Comparison of ENCODE assay signal across 8 cellular contexts in genomic region chr17:69326302-69327059, GRCh38. TPM values are rescaled to one million over a fixed set of nuclear protein-coding genes. Genes with fewer than 3 reads are reported as not detected.
DNase-seq lines count a peak whose midpoint lies in the region; ATAC-seq and TF ChIP-seq lines count a peak whose summit lies in the region.

No MANE protein-coding gene starts in this region.

- H3K36me3 Mint-ChIP-seq in activated CD4-positive, alpha-beta T cell treated with anti-CD3 and anti-CD28 coated beads, Interleukin-2, amount 10 ng/mL, durations not matched to agents 7 days and 5 days (ENCODE audit: low read depth) = peaks cover 8% of the 10 kb centered on the region
- no peaks in the 10 kb centered on the region for H3K36me3 Mint-ChIP-seq in endodermal cell (ENCODE audit: low read depth)

- CTCF ChIA-PET in activated CD4-positive, alpha-beta T cell treated with anti-CD3 and anti-CD28 coated beads, Interleukin-2, amount 10 ng/mL, durations not matched to agents 7 days and 5 days (lab: Charles Lee) = interaction anchor here (0.9 to 1.2 kb wide), 2 partner anchors 9 to 243 kb away, joined by 3 to 4 read pairs; no protein-coding TSS in a partner anchor

- H3K27ac ChIP-seq in endodermal cell (ENCODE audit: low read depth, low read length) = no peak overlapping the region
- H3K27ac ChIP-seq in urinary bladder (ENCODE audit: low read depth) = peak overlapping the region; percentile 90

- TF ChIP-seq CTCF in endodermal cell (conservative IDR thresholded peaks at IDR 0.05) = no peak

- H3K27ac Mint-ChIP-seq in activated CD4-positive, alpha-beta T cell treated with anti-CD3 and anti-CD28 coated beads, Interleukin-2, amount 10 ng/mL, durations not matched to agents 7 days and 5 days = peak overlapping the region; percentile 97
- H3K27ac Mint-ChIP-seq in endodermal cell = no peak overlapping the region

- H3K4me3 ChIP-seq in endodermal cell (ENCODE audit: low read length) (peak overlapping the region; percentile 87), mucosa of stomach (ENCODE audit: low read length) (peak overlapping the region; percentile 79), urinary bladder (ENCODE audit: low read depth, low read length) (peak overlapping the region; percentile 63)

- in situ Hi-C loops in SK-MEL-5 (cut with HindIII; ENCODE audit: low pct_unique_long_range_greater_than_20kb, low sequenced_read_pairs) = no loop called here

- WGBS in endodermal cell (ENCODE audit: insufficient coverage in 1 of 2, insufficient read length in 1 of 2), 2 experiments = 1 to 3% methylated on average over 21 to 54 of the region's 54 CpGs
- WGBS in urinary bladder = 1% methylated on average over 54 of the region's 54 CpGs

- peaks cover 8% of the 10 kb centered on the region for H3K27me3 Mint-ChIP-seq in activated CD4-positive, alpha-beta T cell treated with anti-CD3 and anti-CD28 coated beads, Interleukin-2, amount 10 ng/mL, durations not matched to agents 7 days and 5 days
- H3K27me3 Mint-ChIP-seq in endodermal cell (ENCODE audit: insufficient read depth) = peaks cover 27% of the 10 kb centered on the region

- peaks cover 7% of the 10 kb centered on the region for H3K9me3 ChIP-seq in endodermal cell (ENCODE audit: control insufficient read depth, low read length)
- no peaks in the 10 kb centered on the region for H3K9me3 ChIP-seq in mucosa of stomach (ENCODE audit: control insufficient read depth, low read length)

- no peak for DNase-seq in activated CD4-positive, alpha-beta T cell treated with anti-CD3 and anti-CD28 coated beads, Interleukin-2, amount 10 ng/mL, durations not matched to agents 7 days and 5 days
- DNase-seq in activated CD4-positive, alpha-beta T cell treated with anti-CD3 and anti-CD28 coated beads for 1 hour = no peak
- DNase-seq in SK-MEL-5 (ENCODE audit: low read depth, low spot score) (peak; percentile 46), endodermal cell (no peak), NCI-H2196 treated with DMSO at 0.1 percent for 48 hours (lab: John Stamatoyannopoulos, UW; ENCODE audit: unreplicated experiment) (no peak)

- H3K9ac ChIP-seq in endodermal cell (ENCODE audit: extremely low read depth, low read length, poor library complexity, severe bottlenecking) (peak overlapping the region; percentile 18), mucosa of stomach (ENCODE audit: low read length) (peak overlapping the region; percentile 86)

- ATAC-seq in HG02840 (IDR thresholded peaks at IDR 0.05; ENCODE audit: low FRiP score, unreplicated experiment) = peak; percentile 1

- POLR2A ChIA-PET in activated CD4-positive, alpha-beta T cell treated with anti-CD3 and anti-CD28 coated beads, Interleukin-2, amount 10 ng/mL, durations not matched to agents 7 days and 5 days (lab: Charles Lee) = interaction anchor here (0.6 kb wide), 1 partner anchor 179 kb away, joined by 3 read pairs; no protein-coding TSS in a partner anchor

- H3K4me1 ChIP-seq in endodermal cell (ENCODE audit: control insufficient read depth, insufficient read depth, low read length) = no peaks in the 10 kb centered on the region
- no peaks in the 10 kb centered on the region for H3K4me1 ChIP-seq in mucosa of stomach (ENCODE audit: control insufficient read depth, insufficient read depth, low read length)
- no peaks in the 10 kb centered on the region for H3K4me1 ChIP-seq in urinary bladder (ENCODE audit: insufficient read depth)

- peaks cover 34% of the 10 kb centered on the region for H3K4me1 Mint-ChIP-seq in activated CD4-positive, alpha-beta T cell treated with anti-CD3 and anti-CD28 coated beads, Interleukin-2, amount 10 ng/mL, durations not matched to agents 7 days and 5 days
- peaks cover 16% of the 10 kb centered on the region for H3K4me1 Mint-ChIP-seq in endodermal cell

- peaks cover 4% of the 10 kb centered on the region for H3K9me3 Mint-ChIP-seq in activated CD4-positive, alpha-beta T cell treated with anti-CD3 and anti-CD28 coated beads, Interleukin-2, amount 10 ng/mL, durations not matched to agents 7 days and 5 days
- peaks cover 18% of the 10 kb centered on the region for H3K9me3 Mint-ChIP-seq in endodermal cell

- peak overlapping the region; percentile 98 for H3K4me3 Mint-ChIP-seq in activated CD4-positive, alpha-beta T cell treated with anti-CD3 and anti-CD28 coated beads, Interleukin-2, amount 10 ng/mL, durations not matched to agents 7 days and 5 days
- peak overlapping the region; percentile 79 for H3K4me3 Mint-ChIP-seq in endodermal cell

- H3K36me3 ChIP-seq in endodermal cell (ENCODE audit: control insufficient read depth, insufficient read depth, low read length) = no peaks in the 10 kb centered on the region
- no peaks in the 10 kb centered on the region for H3K36me3 ChIP-seq in mucosa of stomach (ENCODE audit: control insufficient read depth, insufficient read depth, low read length)
- H3K36me3 ChIP-seq in urinary bladder (ENCODE audit: insufficient read depth) = no peaks in the 10 kb centered on the region

- peaks cover 29% of the 10 kb centered on the region for H3K27me3 ChIP-seq in endodermal cell (ENCODE audit: control insufficient read depth, insufficient read depth, low read length, poor library complexity, severe bottlenecking)
- no peaks in the 10 kb centered on the region for H3K27me3 ChIP-seq in mucosa of stomach (ENCODE audit: control insufficient read depth, insufficient read depth, low read length)

RNA-seq across cellular contexts. Expression of gene ABCA5, which starts 0.5 kb away (rescaled TPM):
- total RNA-seq in activated CD4-positive, alpha-beta T cell treated with anti-CD3 and anti-CD28 coated beads, Interleukin-2, amount 10 ng/mL, durations not matched to agents 7 days and 5 days = 10 to 100 TPM; 19.0 to 21.9 TPM
- total RNA-seq in SK-MEL-5 (2014; rRNA removed; shearing (Covaris generic)) = 40.6 and 45.2 TPM in 2 replicates
- 15.4 and 23.8 TPM in 2 replicates for polyA plus RNA-seq in SK-MEL-5 (2015; cell fraction: cytosol; rRNA removed)
- 169 and 196 TPM in 2 replicates for polyA plus RNA-seq in SK-MEL-5 (2015; cell fraction: nucleus; rRNA removed)
- total RNA-seq in endodermal cell (1 to 10 TPM; 2.7 to 2.8 TPM), urinary bladder (45.6 TPM)
- polyA plus RNA-seq in endodermal cell (2013, experiment 1 of 2) = 3.2 TPM
- polyA plus RNA-seq in endodermal cell (2013, experiment 2 of 2) = 3.4 TPM
- 8.1 TPM for polyA plus RNA-seq in urinary bladder

Comparison
In these comparisons a context has a peak if more than half of its experiments do, and no peak if none do; other contexts are left out.
1. RNA of gene ABCA5, which starts 0.5 kb away (total RNA-seq): 45.6 TPM in urinary bladder (single experiment), 40.6 to 45.2 TPM in SK-MEL-5 and 19.0 to 21.9 TPM in activated CD4-positive, alpha-beta T cell treated with anti-CD3 and anti-CD28 coated beads, Interleukin-2, amount 10 ng/mL, durations not matched to agents 7 days and 5 days; 2.7 to 2.8 TPM in endodermal cell; every median in the first group is over 4 times any median in the second.
2. Peak in every context shown above with its lines, with median percentiles within 50 percentile points of each other: H3K4me3 ChIP-seq.